7 cellular contexts compared by ENCODE assay signal in genomic region chr9:36448555-36448954, GRCh38. TPM values are rescaled to one million over a fixed set of nuclear protein-coding genes. Genes with fewer than 3 reads are reported as not detected.
A peak's percentile ranks its signal among the peaks of the same experiment; 100 is the strongest.
DNase-seq lines count a peak whose midpoint lies in the region; ATAC-seq and TF ChIP-seq lines count a peak whose summit lies in the region.
"Not testable (repeated sequence)": the region's sequence is repeated elsewhere in the genome, so short reads cannot be mapped to it uniquely, and the experiment has no call there.

No MANE protein-coding gene starts in this region.

- H3K36me3 Mint-ChIP-seq in WTC11 (peaks cover 14% of the 10 kb centered on the region; the same call in 1 of the 2 replicates), nephron progenitor cell (ENCODE audit: low read depth) (peaks cover 12% of the 10 kb centered on the region)
- not testable (repeated sequence) for H3K36me3 Mint-ChIP-seq in effector memory CD8-positive, alpha-beta T cell (ENCODE audit: insufficient read depth)

- H3K9me3 ChIP-seq in cardiac muscle cell (ENCODE audit: low read depth); testis: not testable (repeated sequence)

- H3K4me1 ChIP-seq in cardiac muscle cell (ENCODE audit: low read depth) (peaks cover 21% of the 10 kb centered on the region), testis (peaks cover 33% of the 10 kb centered on the region)

- POLR2A ChIA-PET in WTC11 (lab: Charles Lee): not testable (repeated sequence)

- DNase-seq in WTC11 (ENCODE audit: low spot score); effector memory CD8-positive, alpha-beta T cell; cardiac muscle cell (ENCODE audit: low read depth in 1 of 2, low spot score in 1 of 2); left ventricle myocardium superior; left lobe of liver (ENCODE audit: low spot score); nephron progenitor cell: not testable (repeated sequence)
- peak; percentile 50 for DNase-seq in testis

- not testable (repeated sequence) for H3K36me3 ChIP-seq in cardiac muscle cell; testis (ENCODE audit: low read depth, missing control alignments)

- not testable (repeated sequence) for H3K27me3 ChIP-seq in cardiac muscle cell, testis

- not testable (repeated sequence) for TF ChIP-seq CTCF in WTC11 (IDR thresholded peaks at IDR 0.05); cardiac muscle cell (IDR thresholded peaks at IDR 0.05; ENCODE audit: low read depth, low read length); nephron progenitor cell (IDR thresholded peaks at IDR 0.05); testis (IDR thresholded peaks at IDR 0.05)

- H3K27ac Mint-ChIP-seq in WTC11 (peak overlapping the region; percentile 66), nephron progenitor cell (peak overlapping the region; percentile 37)
- H3K27ac Mint-ChIP-seq in effector memory CD8-positive, alpha-beta T cell: peak overlapping the region; percentile 41 to 44

- intact Hi-C loops in left ventricle myocardium superior (cut with micrococcal nuclease); testis (cut with DNase I; ENCODE audit: low total_unique reads): not testable (repeated sequence)

- ATAC-seq in WTC11; effector memory CD8-positive, alpha-beta T cell (replicated peaks): not testable (repeated sequence)
- peak; percentile 22 for ATAC-seq in left ventricle myocardium superior
- ATAC-seq in left lobe of liver: peak; percentile 43

- H3K9me3 Mint-ChIP-seq in WTC11; effector memory CD8-positive, alpha-beta T cell; nephron progenitor cell: not testable (repeated sequence)

- H3K27me3 Mint-ChIP-seq in WTC11 (ENCODE audit: low read depth); effector memory CD8-positive, alpha-beta T cell; nephron progenitor cell (ENCODE audit: low read depth, poor library complexity): not testable (repeated sequence)

- 47 to 61% methylated on average over 9 of the region's 9 CpGs for WGBS in testis, 2 donors

- CTCF ChIA-PET in WTC11 (lab: Charles Lee): interaction anchor here (1.1 kb wide), 1 partner anchor 41 kb away, joined by 6 read pairs; no protein-coding TSS in a partner anchor

- H3K4me3 Mint-ChIP-seq in WTC11; effector memory CD8-positive, alpha-beta T cell; nephron progenitor cell: not testable (repeated sequence)

- H3K4me3 ChIP-seq in cardiac muscle cell, testis: not testable (repeated sequence)

- TF ChIP-seq POLR2A in testis (IDR thresholded peaks at IDR 0.05): not testable (repeated sequence)

- H3K27ac ChIP-seq in cardiac muscle cell: peak overlapping the region; percentile 63
- not testable (repeated sequence) for H3K27ac ChIP-seq in testis

- peaks cover 41% of the 10 kb centered on the region for H3K4me1 Mint-ChIP-seq in WTC11
- H3K4me1 Mint-ChIP-seq in effector memory CD8-positive, alpha-beta T cell (ENCODE audit: low read depth in 2 of 2): peaks cover 19 to 42% of the 10 kb centered on the region in 2 donors
- H3K4me1 Mint-ChIP-seq in nephron progenitor cell: peaks cover 12% of the 10 kb centered on the region

RNA-seq across cellular contexts. Expression of gene RNF38, which starts 48.5 kb away (rescaled TPM):
- 56.4 to 64.7 TPM (median 59.2 TPM) in 3 replicates for total RNA-seq in WTC11 (2021)
- total RNA-seq in cardiac muscle cell: 18.6 and 26.3 TPM in 2 replicates
- polyA plus RNA-seq in cardiac muscle cell: 20.1 and 34.5 TPM in 2 replicates
- total RNA-seq in left ventricle myocardium superior: 30.0 TPM
- total RNA-seq in left lobe of liver: 12.9 TPM
- 100 to 1,000 TPM; 116 to 117 TPM for total RNA-seq in testis
- polyA plus RNA-seq in testis (ENCODE audit: insufficient read depth, low read depth, low replicate concordance): 197 TPM
